Comparison of ENCODE assay signal across 1 cellular context in the genomic region with DNA sequence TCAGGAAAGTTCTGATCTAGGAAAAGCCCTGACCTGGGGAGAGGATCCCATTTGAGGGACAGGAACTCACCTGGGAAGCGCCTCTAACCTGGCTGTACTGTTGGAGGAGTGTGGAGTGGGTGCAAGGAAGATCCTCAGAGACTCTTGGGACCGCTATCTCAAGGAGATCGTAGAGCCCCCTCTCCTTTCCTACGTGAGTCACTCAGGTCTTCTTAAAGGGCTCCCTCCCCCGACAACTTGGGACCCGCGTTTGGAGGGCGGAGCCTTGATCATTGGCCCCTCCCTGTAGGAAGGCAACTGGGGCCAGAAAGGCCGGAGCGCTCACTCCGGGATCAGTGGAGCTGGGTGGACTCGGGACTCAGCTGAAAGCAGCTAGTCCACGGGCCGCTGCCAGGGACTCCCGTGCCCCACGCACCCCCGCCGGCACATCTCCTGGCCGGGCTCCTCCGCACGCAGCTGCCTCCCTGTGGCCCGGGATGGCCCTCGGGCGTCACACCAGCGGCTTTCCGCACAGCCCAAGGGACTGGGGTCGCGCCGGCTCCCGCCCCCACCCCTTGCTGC.
TF ChIP-seq lines count a peak whose summit lies in the region.

No MANE protein-coding gene starts in this region.

TF ChIP-seq in WTC11, 78 proteins besides CTCF, POLR2A, EP300 and RAD21 (continued from another document):
- TF ChIP-seq, protein P1, sequence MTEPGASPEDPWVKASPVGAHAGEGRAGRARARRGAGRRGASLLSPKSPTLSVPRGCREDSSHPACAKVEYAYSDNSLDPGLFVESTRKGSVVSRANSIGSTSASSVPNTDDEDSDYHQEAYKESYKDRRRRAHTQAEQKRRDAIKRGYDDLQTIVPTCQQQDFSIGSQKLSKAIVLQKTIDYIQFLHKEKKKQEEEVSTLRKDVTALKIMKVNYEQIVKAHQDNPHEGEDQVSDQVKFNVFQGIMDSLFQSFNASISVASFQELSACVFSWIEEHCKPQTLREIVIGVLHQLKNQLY (CRISPR knock-in tag; IDR thresholded peaks at IDR 0.05), result no peak
- TF ChIP-seq, protein P2, sequence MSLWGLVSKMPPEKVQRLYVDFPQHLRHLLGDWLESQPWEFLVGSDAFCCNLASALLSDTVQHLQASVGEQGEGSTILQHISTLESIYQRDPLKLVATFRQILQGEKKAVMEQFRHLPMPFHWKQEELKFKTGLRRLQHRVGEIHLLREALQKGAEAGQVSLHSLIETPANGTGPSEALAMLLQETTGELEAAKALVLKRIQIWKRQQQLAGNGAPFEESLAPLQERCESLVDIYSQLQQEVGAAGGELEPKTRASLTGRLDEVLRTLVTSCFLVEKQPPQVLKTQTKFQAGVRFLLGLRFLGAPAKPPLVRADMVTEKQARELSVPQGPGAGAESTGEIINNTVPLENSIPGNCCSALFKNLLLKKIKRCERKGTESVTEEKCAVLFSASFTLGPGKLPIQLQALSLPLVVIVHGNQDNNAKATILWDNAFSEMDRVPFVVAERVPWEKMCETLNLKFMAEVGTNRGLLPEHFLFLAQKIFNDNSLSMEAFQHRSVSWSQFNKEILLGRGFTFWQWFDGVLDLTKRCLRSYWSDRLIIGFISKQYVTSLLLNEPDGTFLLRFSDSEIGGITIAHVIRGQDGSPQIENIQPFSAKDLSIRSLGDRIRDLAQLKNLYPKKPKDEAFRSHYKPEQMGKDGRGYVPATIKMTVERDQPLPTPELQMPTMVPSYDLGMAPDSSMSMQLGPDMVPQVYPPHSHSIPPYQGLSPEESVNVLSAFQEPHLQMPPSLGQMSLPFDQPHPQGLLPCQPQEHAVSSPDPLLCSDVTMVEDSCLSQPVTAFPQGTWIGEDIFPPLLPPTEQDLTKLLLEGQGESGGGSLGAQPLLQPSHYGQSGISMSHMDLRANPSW (CRISPR knock-in tag; conservative IDR thresholded peaks at IDR 0.05; ENCODE audit: low read depth), result 0 out of 2 replicates have a peak, but pooled peaks have one; percentile 28
- no peak for TF ChIP-seq NR1H2 (CRISPR knock-in tag; IDR thresholded peaks at IDR 0.05)
- TF ChIP-seq, protein P3, sequence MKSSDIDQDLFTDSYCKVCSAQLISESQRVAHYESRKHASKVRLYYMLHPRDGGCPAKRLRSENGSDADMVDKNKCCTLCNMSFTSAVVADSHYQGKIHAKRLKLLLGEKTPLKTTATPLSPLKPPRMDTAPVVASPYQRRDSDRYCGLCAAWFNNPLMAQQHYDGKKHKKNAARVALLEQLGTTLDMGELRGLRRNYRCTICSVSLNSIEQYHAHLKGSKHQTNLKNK (CRISPR knock-in tag; IDR thresholded peaks at IDR 0.05), result no peak
- TF ChIP-seq IRF2 (CRISPR knock-in tag; IDR thresholded peaks at IDR 0.05; ENCODE audit: borderline replicate concordance, low read depth), result no peak
